22 cellular contexts compared by ENCODE assay signal in genomic region chr18:35553300-35553699, GRCh38.
"Had no signal": no experiment of that assay in that cellular context is flagged by ENCODE, and none has a peak within 500 bp of the region (broad histone marks: within the 10 kb centered on the region; RNA-seq: fewer than 3 reads in every experiment).

No MANE protein-coding gene starts in this region.

- DNase-seq: activated CD4-positive, alpha-beta memory T cell treated with anti-CD3 and anti-CD28 coated beads for 36 hours; activated CD4-positive, alpha-beta T cell treated with anti-CD3 and anti-CD28 coated beads for 36 hours; activated CD4-positive, alpha-beta T cell treated with anti-CD3 and anti-CD28 coated beads, Interleukin-2, amount 10 ng/mL, durations not matched to agents 24 days and 14 days; activated CD4-positive, CD25-positive, alpha-beta regulatory T cell treated with anti-CD3 and anti-CD28 coated beads, Interleukin-2, amount 50 U/mL, for 72 hours; activated CD8-positive, alpha-beta memory T cell treated with anti-CD3 and anti-CD28 coated beads, Interleukin-2, amount 10 ng/mL, durations not matched to agents 7 days and 5 days; activated CD8-positive, alpha-beta memory T cell treated with anti-CD3 and anti-CD28 coated beads, Interleukin-2, amount 50 U/mL, for 4 hours; activated CD8-positive, alpha-beta T cell treated with anti-CD3 and anti-CD28 coated beads, Interleukin-2, amount 10 ng/mL, durations not matched to agents 7 days and 5 days; activated gamma-delta T cell; activated naive CD4-positive, alpha-beta T cell; activated naive CD4-positive, alpha-beta T cell treated with anti-CD3 and anti-CD28 coated beads, Interleukin-2, amount 10 ng/mL, durations not matched to agents 7 days and 5 days; activated naive CD8-positive, alpha-beta T cell treated with anti-CD3 and anti-CD28 coated beads, Interleukin-2, amount 10 ng/mL, durations not matched to agents 7 days and 5 days; activated T-cell treated with anti-CD3 and anti-CD28 coated beads, Interleukin-2, amount 50 U/mL, for 1 hour; activated T-cell treated with anti-CD3 and anti-CD28 coated beads, Interleukin-2, amount 50 U/mL, for 48 hours; central memory CD4-positive, alpha-beta T cell; cerebellar nuclear complex; effector CD4-positive, alpha-beta T cell; effector memory CD8-positive, alpha-beta T cell; erythroblast; foreskin keratinocyte; gastrocnemius medialis; T-helper 2 cell had no signal

- ATAC-seq: activated CD4-positive, alpha-beta T cell treated with anti-CD3 and anti-CD28 coated beads for 36 hours; activated CD8-positive, alpha-beta memory T cell treated with anti-CD3 and anti-CD28 coated beads, Interleukin-2, amount 10 ng/mL, durations not matched to agents 7 days and 5 days; activated CD8-positive, alpha-beta T cell treated with anti-CD3 and anti-CD28 coated beads, Interleukin-2, amount 10 ng/mL, durations not matched to agents 7 days and 5 days; activated naive CD4-positive, alpha-beta T cell treated with anti-CD3 and anti-CD28 coated beads, Interleukin-2, amount 50 U/mL, for 72 hours; effector memory CD8-positive, alpha-beta T cell; foreskin keratinocyte; gastrocnemius medialis had no signal
